18 cellular contexts compared by ENCODE assay signal in the genomic region with DNA sequence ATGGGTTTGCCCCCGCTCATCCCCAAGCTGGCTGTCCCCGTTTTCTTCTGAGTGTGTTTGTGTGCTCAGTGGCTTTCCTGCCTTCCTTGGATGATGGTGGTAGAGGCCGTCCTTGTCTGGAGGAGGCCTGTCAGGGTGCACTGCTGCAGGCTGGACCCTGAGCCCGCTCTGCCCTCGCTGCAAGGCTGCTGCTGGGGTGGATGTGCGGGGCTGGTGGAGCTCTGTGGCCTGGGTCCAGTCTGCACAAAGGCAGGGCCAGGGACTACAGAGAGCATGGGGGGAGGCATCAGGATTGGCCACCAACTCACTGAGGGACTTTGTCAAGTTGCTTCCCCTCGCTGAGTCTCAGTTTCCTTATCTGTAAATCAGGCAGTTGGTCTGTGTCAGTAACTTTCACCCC.
DNase-seq lines count a peak whose midpoint lies in the region; ATAC-seq and TF ChIP-seq lines count a peak whose summit lies in the region.
"Had no signal": no experiment of that assay in that cellular context is flagged by ENCODE, and none has a peak within 500 bp of the region (broad histone marks: within the 10 kb centered on the region; RNA-seq: fewer than 3 reads in every experiment).

No MANE protein-coding gene starts in this region.

- no peak for ATAC-seq in GM18873 (IDR thresholded peaks at IDR 0.05; ENCODE audit: low FRiP score, unreplicated experiment)
- ATAC-seq in HG03139 (IDR thresholded peaks at IDR 0.05; ENCODE audit: unreplicated experiment): no peak
- ATAC-seq: CD8-positive, alpha-beta T cell had no signal

- no peak overlapping the region for H3K9ac ChIP-seq in SK-N-SH
- H3K9ac ChIP-seq: BLaER1 had no signal

- no peak overlapping the region for H3K4me3 ChIP-seq in SK-N-SH (ENCODE audit: low read depth in 2 of 2, low read length in 1 of 2)
- H3K4me3 ChIP-seq: BLaER1 had no signal

- TF ChIP-seq RAD21 in SK-N-SH (IDR thresholded peaks at IDR 0.05; ENCODE audit: low read length): no peak

- TF ChIP-seq EP300 in SK-N-SH (IDR thresholded peaks at IDR 0.05; ENCODE audit: borderline replicate concordance in 1 of 2, low read depth in 1 of 2, low read length in 1 of 2): peak in 1 of 2 experiments; percentile 19; a peak in 1 of 4 replicates

- 79% methylated on average over 4 of the region's 7 CpGs for WGBS in SK-N-SH (ENCODE audit: low lambda C conversion rate)

- H3K4me1 ChIP-seq in SK-N-SH (ENCODE audit: control insufficient read depth in 1 of 2, insufficient read depth in 2 of 2, low read depth in 1 of 2, low read length in 1 of 2): peaks cover 0 to 18% of the 10 kb centered on the region in 2 experiments; a peak in 3 of 4 replicates
- H3K4me1 ChIP-seq: BE2C, Caco-2 had no signal

- POLR2A ChIA-PET in SK-N-SH (lab: Yijun Ruan, JAX): no interaction called here

- no peaks in the 10 kb centered on the region for H3K79me2 ChIP-seq in SK-N-SH (ENCODE audit: insufficient read depth)

- no peaks in the 10 kb centered on the region for H3K9me2 ChIP-seq in SK-N-SH

- H3K27ac ChIP-seq in C4-2B (peak overlapping the region; percentile 24; the same call in 1 of the 2 replicates), SK-N-SH (ENCODE audit: low read depth in 2 of 2, low read length in 1 of 2) (no peak overlapping the region), VCaP (peak overlapping the region; percentile 92)
- H3K27ac ChIP-seq: BLaER1 had no signal

- 0 out of 2 replicates have a peak overlapping the region, but pooled peaks have one; percentile 33 for H3K4me2 ChIP-seq in SK-N-SH

- no peaks in the 10 kb centered on the region for H3K9me3 ChIP-seq in SK-N-SH
- H3K9me3 ChIP-seq: BE2C, BLaER1, Caco-2 had no signal

- CTCF ChIA-PET in SK-N-SH (lab: Yijun Ruan, JAX): no interaction called here

- no peaks in the 10 kb centered on the region for H4K20me1 ChIP-seq in SK-N-SH (ENCODE audit: insufficient read depth)
- H4K20me1 ChIP-seq: BLaER1 had no signal

- H3K27me3 ChIP-seq in SK-N-SH (ENCODE audit: insufficient read depth): no peaks in the 10 kb centered on the region
- H3K27me3 ChIP-seq: BLaER1 had no signal

- intact Hi-C loops in posterior vena cava (cut with DNase I): no loop called here

- H3K36me3 ChIP-seq in SK-N-SH (replicated peaks in 1 of 2; ENCODE audit: control insufficient read depth in 1 of 2, insufficient read depth in 2 of 2, low read length in 1 of 2): no peaks in the 10 kb centered on the region
- H3K36me3 ChIP-seq: BE2C, BLaER1 had no signal

- DNase-seq in SK-N-SH (no peak), posterior vena cava (ENCODE audit: low spot score) (peak; percentile 50), cerebellar cortex (ENCODE audit: low spot score) (no peak)
- DNase-seq: 8988T; ACHN; BE2C; C1 segment of cervical spinal cord; Caco-2; Calu3; CD4-positive, alpha-beta T cell; CD8-positive, alpha-beta T cell; DMS79 treated with DMSO at 0.1 percent for 48 hours; GF-D8 had no signal

- TF ChIP-seq CTCF in C4-2B (conservative IDR thresholded peaks at IDR 0.05) (no peak), SK-N-SH (IDR thresholded peaks at IDR 0.05) (no peak), VCaP (conservative IDR thresholded peaks at IDR 0.05) (no peak)

- H3F3A ChIP-seq in SK-N-SH (replicated peaks; ENCODE audit: insufficient read depth): peaks cover 15% of the 10 kb centered on the region

- H2AFZ ChIP-seq in SK-N-SH (ENCODE audit: low read depth): no peak overlapping the region

TF ChIP-seq in SK-N-SH, 30 proteins besides CTCF, POLR2A, EP300 and RAD21:
- TF ChIP-seq, protein P1, sequence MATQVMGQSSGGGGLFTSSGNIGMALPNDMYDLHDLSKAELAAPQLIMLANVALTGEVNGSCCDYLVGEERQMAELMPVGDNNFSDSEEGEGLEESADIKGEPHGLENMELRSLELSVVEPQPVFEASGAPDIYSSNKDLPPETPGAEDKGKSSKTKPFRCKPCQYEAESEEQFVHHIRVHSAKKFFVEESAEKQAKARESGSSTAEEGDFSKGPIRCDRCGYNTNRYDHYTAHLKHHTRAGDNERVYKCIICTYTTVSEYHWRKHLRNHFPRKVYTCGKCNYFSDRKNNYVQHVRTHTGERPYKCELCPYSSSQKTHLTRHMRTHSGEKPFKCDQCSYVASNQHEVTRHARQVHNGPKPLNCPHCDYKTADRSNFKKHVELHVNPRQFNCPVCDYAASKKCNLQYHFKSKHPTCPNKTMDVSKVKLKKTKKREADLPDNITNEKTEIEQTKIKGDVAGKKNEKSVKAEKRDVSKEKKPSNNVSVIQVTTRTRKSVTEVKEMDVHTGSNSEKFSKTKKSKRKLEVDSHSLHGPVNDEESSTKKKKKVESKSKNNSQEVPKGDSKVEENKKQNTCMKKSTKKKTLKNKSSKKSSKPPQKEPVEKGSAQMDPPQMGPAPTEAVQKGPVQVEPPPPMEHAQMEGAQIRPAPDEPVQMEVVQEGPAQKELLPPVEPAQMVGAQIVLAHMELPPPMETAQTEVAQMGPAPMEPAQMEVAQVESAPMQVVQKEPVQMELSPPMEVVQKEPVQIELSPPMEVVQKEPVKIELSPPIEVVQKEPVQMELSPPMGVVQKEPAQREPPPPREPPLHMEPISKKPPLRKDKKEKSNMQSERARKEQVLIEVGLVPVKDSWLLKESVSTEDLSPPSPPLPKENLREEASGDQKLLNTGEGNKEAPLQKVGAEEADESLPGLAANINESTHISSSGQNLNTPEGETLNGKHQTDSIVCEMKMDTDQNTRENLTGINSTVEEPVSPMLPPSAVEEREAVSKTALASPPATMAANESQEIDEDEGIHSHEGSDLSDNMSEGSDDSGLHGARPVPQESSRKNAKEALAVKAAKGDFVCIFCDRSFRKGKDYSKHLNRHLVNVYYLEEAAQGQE (IDR thresholded peaks at IDR 0.05; ENCODE audit: low read depth, low read length): no peak

Comparison
In these comparisons a context has a peak if more than half of its experiments do, and no peak if none do; other contexts are left out.
1. H3K27ac ChIP-seq: peak in C4-2B (single experiment) and VCaP (single experiment); none in SK-N-SH (0 of 2).